ENCODE assay signal across 7 cellular contexts in genomic region chr19:28434794-28435193, GRCh38.
DNase-seq lines count a peak whose midpoint lies in the region; ATAC-seq and TF ChIP-seq lines count a peak whose summit lies in the region.
"Not testable (repeated sequence)": the region's sequence is repeated elsewhere in the genome, so short reads cannot be mapped to it uniquely, and the experiment has no call there.

No MANE protein-coding gene starts in this region.

- H3K27ac Mint-ChIP-seq in CD8-positive, alpha-beta memory T cell: peak overlapping the region in 5 of 8 donors; percentile 37 to 87 (median 66)
- peak overlapping the region; percentile 76 for H3K27ac Mint-ChIP-seq in activated CD4-positive, alpha-beta T cell treated with anti-CD3 and anti-CD28 coated beads, Interleukin-2, amount 10 ng/mL, durations not matched to agents 7 days and 5 days
- peak overlapping the region; percentile 9 to 91 for H3K27ac Mint-ChIP-seq in effector memory CD8-positive, alpha-beta T cell
- peak overlapping the region in 2 of 3 experiments; percentile 21 to 46 for H3K27ac Mint-ChIP-seq in nephron

- CTCF ChIA-PET in CD8-positive, alpha-beta memory T cell (lab: Charles Lee); activated CD4-positive, alpha-beta T cell treated with anti-CD3 and anti-CD28 coated beads, Interleukin-2, amount 10 ng/mL, durations not matched to agents 7 days and 5 days (lab: Charles Lee): not testable (repeated sequence)

- H3K4me1 Mint-ChIP-seq in CD8-positive, alpha-beta memory T cell: peaks cover 0 to 24% (median 20%) of the 10 kb centered on the region in 3 donors
- peaks cover 30% of the 10 kb centered on the region for H3K4me1 Mint-ChIP-seq in activated CD4-positive, alpha-beta T cell treated with anti-CD3 and anti-CD28 coated beads, Interleukin-2, amount 10 ng/mL, durations not matched to agents 7 days and 5 days
- H3K4me1 Mint-ChIP-seq in effector memory CD8-positive, alpha-beta T cell (ENCODE audit: low read depth in 2 of 2): peaks cover 3 to 25% of the 10 kb centered on the region in 2 donors
- peaks cover 18% of the 10 kb centered on the region for H3K4me1 Mint-ChIP-seq in nephron

- H3F3A ChIP-seq in SU-DHL-6 (ENCODE audit: insufficient read depth): peaks cover 18% of the 10 kb centered on the region

- H2AFZ ChIP-seq in SU-DHL-6 (ENCODE audit: low read depth, low read length, severe bottlenecking): not testable (repeated sequence)

- not testable (repeated sequence) for H3K4me3 ChIP-seq in CD8-positive, alpha-beta memory T cell (ENCODE audit: low read length); SU-DHL-6 (ENCODE audit: insufficient read depth, low read length, poor library complexity, severe bottlenecking)

- not testable (repeated sequence) for ATAC-seq in effector memory CD8-positive, alpha-beta T cell (replicated peaks); left lobe of liver

- not testable (repeated sequence) for H3K4me2 ChIP-seq in SU-DHL-6 (ENCODE audit: low read depth, low read length, poor library complexity, severe bottlenecking)

- H3K36me3 Mint-ChIP-seq in CD8-positive, alpha-beta memory T cell; activated CD4-positive, alpha-beta T cell treated with anti-CD3 and anti-CD28 coated beads, Interleukin-2, amount 10 ng/mL, durations not matched to agents 7 days and 5 days (ENCODE audit: low read depth); effector memory CD8-positive, alpha-beta T cell (ENCODE audit: insufficient read depth): not testable (repeated sequence)
- peaks cover 12% of the 10 kb centered on the region for H3K36me3 Mint-ChIP-seq in nephron (ENCODE audit: low read depth)

- H4K20me1 ChIP-seq in SU-DHL-6 (ENCODE audit: low read depth, low read length): not testable (repeated sequence)

- POLR2A ChIA-PET in CD8-positive, alpha-beta memory T cell (lab: Charles Lee); activated CD4-positive, alpha-beta T cell treated with anti-CD3 and anti-CD28 coated beads, Interleukin-2, amount 10 ng/mL, durations not matched to agents 7 days and 5 days (lab: Charles Lee): not testable (repeated sequence)

- H3K9me3 Mint-ChIP-seq in CD8-positive, alpha-beta memory T cell: peaks cover 0 to 16% (median 8%) of the 10 kb centered on the region in 5 donors
- peaks cover 16% of the 10 kb centered on the region for H3K9me3 Mint-ChIP-seq in activated CD4-positive, alpha-beta T cell treated with anti-CD3 and anti-CD28 coated beads, Interleukin-2, amount 10 ng/mL, durations not matched to agents 7 days and 5 days
- H3K9me3 Mint-ChIP-seq in effector memory CD8-positive, alpha-beta T cell: peaks cover 9 to 37% of the 10 kb centered on the region in 2 donors
- not testable (repeated sequence) for H3K9me3 Mint-ChIP-seq in nephron

- H3K36me3 ChIP-seq in CD8-positive, alpha-beta memory T cell (ENCODE audit: insufficient read depth, low read length); SU-DHL-6 (ENCODE audit: low read length): not testable (repeated sequence)

- H3K9me2 ChIP-seq in SU-DHL-6 (replicated peaks; ENCODE audit: insufficient read depth, low read length): not testable (repeated sequence)

- TF ChIP-seq CTCF in SU-DHL-6 (IDR thresholded peaks at IDR 0.05; ENCODE audit: insufficient read depth, low read length, poor library complexity, severe bottlenecking); nephron (IDR thresholded peaks at IDR 0.05; ENCODE audit: unreplicated experiment in 3 of 3): not testable (repeated sequence)

- H3K4me3 Mint-ChIP-seq in CD8-positive, alpha-beta memory T cell: peak overlapping the region in 1 of 7 donors; percentile 62
- not testable (repeated sequence) for H3K4me3 Mint-ChIP-seq in activated CD4-positive, alpha-beta T cell treated with anti-CD3 and anti-CD28 coated beads, Interleukin-2, amount 10 ng/mL, durations not matched to agents 7 days and 5 days; effector memory CD8-positive, alpha-beta T cell; nephron

- not testable (repeated sequence) for H3K4me1 ChIP-seq in CD8-positive, alpha-beta memory T cell (ENCODE audit: insufficient read depth, low read length)

- H3K9ac ChIP-seq in SU-DHL-6 (ENCODE audit: low read length): not testable (repeated sequence)

- not testable (repeated sequence) for H3K27me3 ChIP-seq in CD8-positive, alpha-beta memory T cell (ENCODE audit: insufficient read depth, low read length, poor library complexity, severe bottlenecking); SU-DHL-6 (ENCODE audit: low read length)

- DNase-seq in CD8-positive, alpha-beta memory T cell; activated CD4-positive, alpha-beta T cell treated with anti-CD3 and anti-CD28 coated beads, Interleukin-2, amount 10 ng/mL, durations not matched to agents 7 days and 5 days; effector memory CD8-positive, alpha-beta T cell: not testable (repeated sequence)
- DNase-seq in NCI-H226 (peak; percentile 17), left lobe of liver (ENCODE audit: low spot score) (peak; percentile 7)

- H3K79me2 ChIP-seq in SU-DHL-6 (ENCODE audit: insufficient read depth, low read length): not testable (repeated sequence)

- H3K9me3 ChIP-seq in CD8-positive, alpha-beta memory T cell (ENCODE audit: low read length); SU-DHL-6 (ENCODE audit: insufficient read depth, low read length): not testable (repeated sequence)

- H3K27me3 Mint-ChIP-seq in CD8-positive, alpha-beta memory T cell; activated CD4-positive, alpha-beta T cell treated with anti-CD3 and anti-CD28 coated beads, Interleukin-2, amount 10 ng/mL, durations not matched to agents 7 days and 5 days; effector memory CD8-positive, alpha-beta T cell: not testable (repeated sequence)
- peaks cover 10% of the 10 kb centered on the region for H3K27me3 Mint-ChIP-seq in nephron (ENCODE audit: low read depth)

- H3K27ac ChIP-seq in CD8-positive, alpha-beta memory T cell (ENCODE audit: low read depth, low read length): not testable (repeated sequence)
- H3K27ac ChIP-seq in SU-DHL-6 (ENCODE audit: low read depth, low read length): peak overlapping the region; percentile 94
